In genomic region chr11:132099692-132100091, GRCh38 we compare ENCODE assay signal across 10 cellular contexts.
DNase-seq lines count a peak whose midpoint lies in the region; ATAC-seq, FAIRE-seq and TF ChIP-seq lines count a peak whose summit lies in the region.
"Had no signal": no experiment of that assay in that cellular context is flagged by ENCODE, and none has a peak within 500 bp of the region (broad histone marks: within the 10 kb centered on the region; RNA-seq: fewer than 3 reads in every experiment).

No MANE protein-coding gene starts in this region.

- peaks cover 13% of the 10 kb centered on the region for H3K4me1 ChIP-seq in osteoblast (ENCODE audit: insufficient read depth, low read length)

- H4K20me1 ChIP-seq in osteoblast (ENCODE audit: insufficient read depth, low read length): no peaks in the 10 kb centered on the region

- no peak for ATAC-seq in GM18907 (IDR thresholded peaks at IDR 0.05; ENCODE audit: unreplicated experiment)

- no peak for FAIRE-seq in bronchial epithelial cell (lab: Jason Lieb, UNC)
- FAIRE-seq: endometrium had no signal

- H3K27me3 ChIP-seq in bronchial epithelial cell (ENCODE audit: control insufficient read depth, insufficient read depth, low read length) (no peaks in the 10 kb centered on the region), osteoblast (ENCODE audit: insufficient read depth, low read length) (no peaks in the 10 kb centered on the region)

- TF ChIP-seq CTCF in LNCaP clone FGC (IDR thresholded peaks at IDR 0.05; ENCODE audit: control insufficient read depth, extremely low read depth, insufficient read depth) (peak; percentile 48), bronchial epithelial cell (IDR thresholded peaks at IDR 0.05; ENCODE audit: insufficient read depth, low read length, severe bottlenecking) (peak; percentile 53), osteoblast (IDR thresholded peaks at IDR 0.05; ENCODE audit: extremely low read depth, low read depth, low read length) (peak; percentile 49)

- H3K9me3 ChIP-seq in osteoblast (ENCODE audit: low read depth, low read length): no peaks in the 10 kb centered on the region

- H3K4me3 ChIP-seq in LNCaP clone FGC (ENCODE audit: low read depth, low read length) (no peak overlapping the region), bronchial epithelial cell (ENCODE audit: low read depth, low read length) (no peak overlapping the region), osteoblast (ENCODE audit: insufficient read depth, low read length) (no peak overlapping the region)

- DNase-seq in NCI-H82 (lab: John Stamatoyannopoulos, UW): peak; percentile 65
- no peak for DNase-seq in NCI-H82 treated with DMSO at 0.1 percent for 48 hours (lab: John Stamatoyannopoulos, UW; ENCODE audit: unreplicated experiment)
- no peak for DNase-seq in LNCaP clone FGC (ENCODE audit: low read depth)
- DNase-seq in bronchial epithelial cell (ENCODE audit: low read depth): no peak
- DNase-seq in osteoblast (ENCODE audit: insufficient read length, low spot score, missing footprints): no peak
- no peak for DNase-seq in epidermal melanocyte (ENCODE audit: insufficient read length, low spot score)
- no peak for DNase-seq in activated CD4-positive, alpha-beta T cell treated with anti-CD3 and anti-CD28 coated beads for 1 hour
- DNase-seq: NCI-H1417 treated with DMSO at 0.1 percent for 48 hours had no signal

- no peak overlapping the region for H3K4me2 ChIP-seq in osteoblast (ENCODE audit: insufficient read depth, low read length)

- H2AFZ ChIP-seq in osteoblast (ENCODE audit: low read length): no peak overlapping the region

- H3K79me2 ChIP-seq in osteoblast (ENCODE audit: insufficient read depth, low read length): peaks cover 14% of the 10 kb centered on the region

- H3K27ac ChIP-seq in osteoblast (ENCODE audit: low read depth, low read length): no peak overlapping the region

- no peaks in the 10 kb centered on the region for H3K36me3 ChIP-seq in bronchial epithelial cell (ENCODE audit: control insufficient read depth, insufficient read depth, low read length)
- no peaks in the 10 kb centered on the region for H3K36me3 ChIP-seq in osteoblast (ENCODE audit: insufficient read depth, low read length)
